Comparison of ENCODE assay signal across 25 cellular contexts in genomic region chr4:178068136-178068535, GRCh38.
"Had no signal": no experiment of that assay in that cellular context is flagged by ENCODE, and none has a peak within 500 bp of the region (broad histone marks: within the 10 kb centered on the region; RNA-seq: fewer than 3 reads in every experiment).

No MANE protein-coding gene starts in this region.

- H3K4me1 ChIP-seq: colonic mucosa, esophagus muscularis mucosa, foreskin keratinocyte, gastroesophageal sphincter, heart left ventricle, left lung, neural progenitor cell, prostate gland, right atrium auricular region, testis, tibial artery had no signal

- H3K9me3 ChIP-seq: colonic mucosa, esophagus muscularis mucosa, gastroesophageal sphincter, left lung, prostate gland, right atrium auricular region, testis, tibial artery had no signal

- H3K27me3 ChIP-seq: colonic mucosa, esophagus muscularis mucosa, foreskin keratinocyte, gastroesophageal sphincter, heart left ventricle, hepatocyte, left lung, neural progenitor cell, right atrium auricular region, testis, tibial artery had no signal

- H3K36me3 ChIP-seq: colonic mucosa, esophagus muscularis mucosa, gastroesophageal sphincter, heart left ventricle, left lung, neural progenitor cell, prostate gland, right atrium auricular region, tibial artery had no signal

- DNase-seq: colonic mucosa; effector CD8-positive, alpha-beta T cell; foreskin keratinocyte; heart left ventricle; left cardiac atrium; left lung; mesenchymal stem cell; midbrain; naive thymus-derived CD4-positive, alpha-beta T cell; nucleus accumbens; stimulated activated CD4-positive, alpha-beta T cell treated with anti-CD3 and anti-CD28 coated beads, Interleukin-12 subunit alpha, Interleukin-12 subunit beta, amount 100 ng/mL, for 4 hours; stimulated activated CD4-positive, alpha-beta T cell treated with anti-CD3 and anti-CD28 coated beads, Interleukin-1b, Interleukin-23, amount 100 ng/mL, for 48 hours; stimulated activated CD4-positive, alpha-beta T cell treated with anti-CD3 and anti-CD28 coated beads, Interleukin-4, amount 100 ng/mL, for 1 hour; stimulated activated CD8-positive, alpha-beta memory T cell treated with anti-CD3 and anti-CD28 coated beads, Interleukin-4, amount 100 ng/mL, for 48 hours; stimulated activated naive CD8-positive, alpha-beta T cell treated with anti-CD3 and anti-CD28 coated beads, Interleukin-15, Interleukin-2, amounts not matched to agents 100 U/mL and 50 U/mL, for 24 hours; substantia nigra; testis; tibial artery had no signal

- H3K4me3 ChIP-seq: colonic mucosa, esophagus muscularis mucosa, gastroesophageal sphincter, heart left ventricle, hepatocyte, left lung, neural progenitor cell, prostate gland, right atrium auricular region, smooth muscle cell, testis, tibial artery had no signal

- H3K27ac ChIP-seq: colonic mucosa, esophagus muscularis mucosa, foreskin keratinocyte, gastroesophageal sphincter, heart left ventricle, hepatocyte, left lung, neural progenitor cell, prostate gland, right atrium auricular region, testis, tibial artery had no signal
